Comparison of ENCODE assay signal across 10 cellular contexts in genomic region chr1:167548059-167548932, GRCh38.
DNase-seq lines count a peak whose midpoint lies in the region; ATAC-seq lines count a peak whose summit lies in the region.
"Had no signal": no experiment of that assay in that cellular context is flagged by ENCODE, and none has a peak within 500 bp of the region (broad histone marks: within the 10 kb centered on the region; RNA-seq: fewer than 3 reads in every experiment).

No MANE protein-coding gene starts in this region.

- H3K9me3 ChIP-seq in SK-N-MC (ENCODE audit: low read depth, low read length): no peaks in the 10 kb centered on the region

- H3K27me3 Mint-ChIP-seq in activated naive CD8-positive, alpha-beta T cell treated with anti-CD3 and anti-CD28 coated beads, Interleukin-2, amount 50 U/mL, for 24 hours: no peaks in the 10 kb centered on the region
- H3K27me3 Mint-ChIP-seq: activated naive CD8-positive, alpha-beta T cell had no signal

- peaks cover 22% of the 10 kb centered on the region for H3K4me1 Mint-ChIP-seq in activated naive CD8-positive, alpha-beta T cell treated with anti-CD3 and anti-CD28 coated beads, Interleukin-2, amount 50 U/mL, for 24 hours

- H3K4me3 ChIP-seq in SK-N-MC (peak overlapping the region; percentile 1; the same call in 1 of the 2 replicates), skin epidermis (no peak overlapping the region)

- H3K36me3 ChIP-seq in SK-N-MC (ENCODE audit: insufficient read depth, low read length): no peaks in the 10 kb centered on the region

- no peaks in the 10 kb centered on the region for H3K9me3 Mint-ChIP-seq in activated naive CD8-positive, alpha-beta T cell treated with anti-CD3 and anti-CD28 coated beads, Interleukin-2, amount 50 U/mL, for 24 hours

- H3K4me3 Mint-ChIP-seq in activated naive CD8-positive, alpha-beta T cell treated with anti-CD3 and anti-CD28 coated beads, Interleukin-2, amount 50 U/mL, for 24 hours: no peak overlapping the region
- H3K4me3 Mint-ChIP-seq: activated naive CD8-positive, alpha-beta T cell had no signal

- H3K36me3 Mint-ChIP-seq in activated naive CD8-positive, alpha-beta T cell treated with anti-CD3 and anti-CD28 coated beads, Interleukin-2, amount 50 U/mL, for 24 hours (ENCODE audit: low read depth): peaks cover 7% of the 10 kb centered on the region

- DNase-seq in GF-D8 (lab: John Stamatoyannopoulos, UW): peak; percentile 84
- no peak for DNase-seq in SK-N-MC (ENCODE audit: low read depth, low spot score)
- DNase-seq in fibroblast of the conjunctiva (ENCODE audit: low read depth): peak; percentile 28
- no peak for DNase-seq in activated naive CD8-positive, alpha-beta T cell treated with anti-CD3 and anti-CD28 coated beads, Interleukin-2, amount 50 U/mL, for 24 hours
- no peak for DNase-seq in NCI-H1436 (lab: John Stamatoyannopoulos, UW)
- DNase-seq: small intestine had no signal

- H3K27ac ChIP-seq in SK-N-MC: peak overlapping the region; percentile 2; the same call in 1 of the 2 replicates
- peak overlapping the region in 17 of 21 experiments; percentile 8 to 75 (median 60) for H3K27ac ChIP-seq in skin epidermis

- ATAC-seq in GM21737 (IDR thresholded peaks at IDR 0.05; ENCODE audit: unreplicated experiment) (no peak), HG03354 (IDR thresholded peaks at IDR 0.05; ENCODE audit: poor library complexity, severe bottlenecking, unreplicated experiment) (no peak)
- ATAC-seq in activated naive CD8-positive, alpha-beta T cell treated with anti-CD3 and anti-CD28 coated beads, Interleukin-2, amount 50 U/mL, for 24 hours: no peak

- no peak overlapping the region for H3K27ac Mint-ChIP-seq in activated naive CD8-positive, alpha-beta T cell treated with anti-CD3 and anti-CD28 coated beads, Interleukin-2, amount 50 U/mL, for 24 hours
- H3K27ac Mint-ChIP-seq: activated naive CD8-positive, alpha-beta T cell had no signal

- no peak overlapping the region for H3K9ac ChIP-seq in SK-N-MC (ENCODE audit: insufficient read length)

Comparison
In these comparisons a context has a peak if more than half of its experiments do, and no peak if none do; other contexts are left out.
1. DNase-seq: peak in GF-D8 (single experiment) and fibroblast of the conjunctiva (single experiment); none in SK-N-MC (single experiment), activated naive CD8-positive, alpha-beta T cell treated with anti-CD3 and anti-CD28 coated beads, Interleukin-2, amount 50 U/mL, for 24 hours (single experiment) and NCI-H1436 (single experiment).